Comparison of ENCODE assay signal across 9 cellular contexts in the genomic region with DNA sequence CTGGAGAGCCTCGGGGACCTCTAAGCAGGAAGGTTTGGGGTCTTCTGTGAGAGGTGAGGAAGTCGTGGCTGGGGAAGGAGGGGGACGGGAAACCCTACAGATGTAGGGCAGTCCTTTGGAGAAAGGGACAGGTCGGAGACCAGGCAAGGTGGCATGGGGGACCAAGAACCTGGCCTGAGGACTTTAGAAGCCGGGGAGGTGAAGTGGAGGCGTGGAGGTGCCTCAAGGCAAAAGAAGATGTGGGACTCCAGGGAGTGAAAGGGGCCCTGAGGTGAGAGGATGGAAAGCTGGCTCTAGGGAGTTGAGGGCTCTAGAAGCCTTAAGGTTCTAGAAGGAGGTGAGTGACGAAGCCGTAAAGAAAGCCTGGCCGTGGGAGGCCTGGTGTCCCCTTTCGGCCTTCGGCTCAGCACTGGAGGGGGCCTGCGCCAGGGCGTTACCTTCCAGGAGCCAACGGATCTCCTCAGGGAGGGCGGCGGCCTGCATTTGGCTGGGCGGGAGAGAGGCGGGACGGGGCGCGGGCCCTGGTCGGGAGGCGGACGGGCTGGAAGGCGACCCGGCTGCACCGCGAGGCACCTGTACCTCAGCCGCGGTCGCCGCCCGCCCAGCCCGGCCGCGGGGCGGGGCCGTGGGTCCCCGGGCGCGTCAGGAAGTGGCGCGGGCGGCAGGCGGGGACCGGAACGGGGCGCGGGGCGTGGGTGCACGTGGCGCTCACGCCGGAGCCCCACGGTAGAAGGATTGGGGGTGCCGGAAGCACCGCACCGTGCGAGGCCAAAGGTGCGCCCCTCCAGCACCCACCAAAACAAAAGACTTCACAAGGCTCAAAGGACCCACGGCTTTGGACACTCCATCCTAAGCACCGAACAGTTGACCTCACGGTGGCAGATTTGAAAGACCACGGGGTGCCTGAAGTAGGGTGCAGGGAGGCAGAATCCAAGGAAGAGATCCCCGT. TPM values are rescaled to one million over a fixed set of nuclear protein-coding genes. Genes with fewer than 3 reads are reported as not detected.
A peak's percentile ranks its signal among the peaks of the same experiment; 100 is the strongest.
DNase-seq lines count a peak whose midpoint lies in the region; ATAC-seq and TF ChIP-seq lines count a peak whose summit lies in the region.
"Had no signal": no experiment of that assay in that cellular context is flagged by ENCODE, and none has a peak within 500 bp of the region (broad histone marks: within the 10 kb centered on the region; RNA-seq: fewer than 3 reads in every experiment).

A gene (minus strand): TSS at position 577 of the 949 bp plus-strand sequence.

- no peaks in the 10 kb centered on the region for H3K4me1 ChIP-seq in left lung
- H3K4me1 ChIP-seq in subcutaneous abdominal adipose tissue (ENCODE audit: control insufficient read depth in 5 of 5, insufficient read depth in 5 of 5, low read length in 5 of 5) = peaks cover 0 to 11% (median 6%) of the 10 kb centered on the region in 5 donors
- H3K4me1 ChIP-seq in gastroesophageal sphincter = peaks cover 0 to 7% (median 0%) of the 10 kb centered on the region in 3 donors

- intact Hi-C loops in left lung (cut with DNase I) = no loop called here

- DNase-seq in Jurkat, Clone E6-1 (ENCODE audit: low read depth, low spot score) = no peak
- peak; percentile 63 for DNase-seq in activated T-helper 9 cell treated with anti-CD3 and anti-CD28 coated beads, Interleukin-2, amount 50 U/mL, for 16 hours (ENCODE audit: low read depth)
- DNase-seq in left lung (peak in 1 of 2 donors; percentile 81), SIG-M5 (lab: John Stamatoyannopoulos, UW) (no peak), substantia nigra (lab: John Stamatoyannopoulos, UW) (no peak)

- TF ChIP-seq EP300 in gastroesophageal sphincter (IDR thresholded peaks at IDR 0.05) = no peak

- peak within 1 kb of the TSS; percentile 65 for H3K4me3 ChIP-seq in Jurkat, Clone E6-1 (ENCODE audit: low read length)
- H3K4me3 ChIP-seq in left lung (peak within 1 kb of the TSS in 1 of 2 donors; percentile 33), subcutaneous abdominal adipose tissue (ENCODE audit: low read depth in 1 of 5, low read length in 5 of 5) (peak within 1 kb of the TSS in 4 of 5 donors; percentile 12 to 49 (median 24)), gastroesophageal sphincter (peak within 1 kb of the TSS in 1 of 2 donors; percentile 32)
- H3K4me3 ChIP-seq: PC-9 had no signal

- peak; percentile 75 for ATAC-seq in GM19023 (IDR thresholded peaks at IDR 0.05; ENCODE audit: unreplicated experiment)
- ATAC-seq in left lung = peak; percentile 60
- no peak for ATAC-seq in gastroesophageal sphincter

- 24 to 90% methylated on average over 2 to 22 of the region's 65 CpGs for WGBS in gastroesophageal sphincter (ENCODE audit: low coverage in 1 of 2), 2 donors

- H3K27ac ChIP-seq in left lung (peak within 1 kb of the TSS; percentile 2 to 55), subcutaneous abdominal adipose tissue (ENCODE audit: low read depth, low read length) (no peak within 1 kb of the TSS), gastroesophageal sphincter (peak within 1 kb of the TSS in 1 of 4 donors; percentile 0), substantia nigra (ENCODE audit: low read depth, low read length, poor library complexity, severe bottlenecking) (no peak within 1 kb of the TSS)
- H3K27ac ChIP-seq: PC-9 had no signal

- no peaks in the 10 kb centered on the region for H3K9me3 ChIP-seq in left lung
- H3K9me3 ChIP-seq in subcutaneous abdominal adipose tissue (ENCODE audit: control insufficient read depth in 5 of 5, low read length in 5 of 5) = no peaks in the 10 kb centered on the region
- no peaks in the 10 kb centered on the region for H3K9me3 ChIP-seq in gastroesophageal sphincter

- H3K36me3 ChIP-seq in left lung (no peaks in the 10 kb centered on the region), subcutaneous abdominal adipose tissue (ENCODE audit: control insufficient read depth in 5 of 5, insufficient read depth in 5 of 5, low read length in 5 of 5) (no peaks in the 10 kb centered on the region), gastroesophageal sphincter (no peaks in the 10 kb centered on the region)

- peaks cover 27 to 78% of the 10 kb centered on the region in 2 donors for H3K27me3 ChIP-seq in left lung
- peaks cover 22 to 42% (median 28%) of the 10 kb centered on the region in 5 donors for H3K27me3 ChIP-seq in subcutaneous abdominal adipose tissue (ENCODE audit: control insufficient read depth in 5 of 5, insufficient read depth in 4 of 5, low read length in 5 of 5)
- peaks cover 64% of the 10 kb centered on the region for H3K27me3 ChIP-seq in gastroesophageal sphincter

- no peak for TF ChIP-seq POLR2A in gastroesophageal sphincter (IDR thresholded peaks at IDR 0.05)

- TF ChIP-seq CTCF in left lung (IDR thresholded peaks at IDR 0.05) = no peak
- no peak for TF ChIP-seq CTCF in gastroesophageal sphincter (IDR thresholded peaks at IDR 0.05)

- peak within 1 kb of the TSS in 2 of 5 donors; percentile 4 to 7 for H3K9ac ChIP-seq in subcutaneous abdominal adipose tissue (ENCODE audit: low read length in 5 of 5)

RNA-seq across cellular contexts. Expression of the gene that starts here (rescaled TPM):
- 35.2 TPM for polyA plus RNA-seq in Jurkat, Clone E6-1 (2012; ENCODE audit: insufficient read depth, insufficient read length)
- 1 to 10 TPM; 1.9 to 3.0 TPM for total RNA-seq in left lung
- total RNA-seq in gastroesophageal sphincter = 10 to 100 TPM in 1 of 4 donors, 1 to 10 TPM in 2, not detected in 1; 1.1 to 12.1 (median 1.8) TPM

Comparison
In these comparisons a context has a peak if more than half of its experiments do, and no peak if none do; other contexts are left out.
1. H3K27ac ChIP-seq: peak in left lung (2 of 2); none in subcutaneous abdominal adipose tissue (single experiment) and substantia nigra (single experiment).